In the genomic region with DNA sequence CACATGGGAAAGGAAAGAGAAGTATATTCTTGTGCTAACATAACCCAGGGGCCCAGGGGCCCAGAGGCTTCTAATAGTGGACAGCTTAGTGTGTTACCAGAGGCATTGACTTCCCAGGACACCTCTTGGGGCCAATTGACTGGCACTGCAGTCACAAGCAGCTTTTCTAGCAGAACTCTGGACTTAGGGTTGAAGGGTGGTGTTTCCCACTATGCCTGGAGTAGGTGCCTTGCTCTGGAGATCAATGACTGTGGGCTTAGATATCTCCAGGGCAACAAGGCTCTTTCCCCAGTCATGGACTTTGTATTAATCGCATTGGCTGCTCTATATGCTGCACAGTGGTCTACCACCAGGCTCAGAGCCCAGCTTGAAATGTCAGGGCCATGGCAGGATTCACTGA, we compare ENCODE assay signal across 8 cellular contexts.
"Had no signal": no experiment of that assay in that cellular context is flagged by ENCODE, and none has a peak within 500 bp of the region (broad histone marks: within the 10 kb centered on the region; RNA-seq: fewer than 3 reads in every experiment).

No MANE protein-coding gene starts in this region.

- H3K4me3 ChIP-seq: GM23248, HAP-1 had no signal

- DNase-seq: GM23248, GOT3, H7, HFFc6, IMR-90 had no signal

- ATAC-seq: HCT116 had no signal

- H3K27ac ChIP-seq: GM23248, HL-60 had no signal

- H3K9me3 ChIP-seq: HAP-1 had no signal

- H2AFZ ChIP-seq: GM23248 had no signal

- H3K36me3 ChIP-seq: HAP-1 had no signal

- H3K9ac ChIP-seq: GM23248 had no signal
